34 cellular contexts compared by ENCODE assay signal in genomic region chr5:97545446-97545845, GRCh38.
"Had no signal": no experiment of that assay in that cellular context is flagged by ENCODE, and none has a peak within 500 bp of the region (broad histone marks: within the 10 kb centered on the region; RNA-seq: fewer than 3 reads in every experiment).

No MANE protein-coding gene starts in this region.

- H3K9me3 Mint-ChIP-seq: activated B cell treated with CpG ODN at 0.5 μM for 24 hours; activated CD4-positive, alpha-beta memory T cell treated with anti-CD3 and anti-CD28 coated beads for 36 hours; activated T-cell treated with anti-CD3 and anti-CD28 coated beads, Interleukin-2, amount 50 U/mL, for 4 hours; brain had no signal

- H3K4me2 ChIP-seq: PC-9 had no signal

- H2AFZ ChIP-seq: PC-9 had no signal

- H3K27ac ChIP-seq: PC-9, RWPE1, VCaP had no signal

- DNase-seq: activated B cell treated with CpG ODN at 0.5 μM for 24 hours; activated CD4-positive, alpha-beta memory T cell treated with anti-CD3 and anti-CD28 coated beads for 36 hours; activated CD4-positive, alpha-beta T cell treated with anti-CD3 and anti-CD28 coated beads for 4 hours; activated CD4-positive, alpha-beta T cell treated with anti-CD3 and anti-CD28 coated beads, Interleukin-2, amount 50 U/mL, for 1 hour; activated CD4-positive, CD25-positive, alpha-beta regulatory T cell treated with anti-CD3 and anti-CD28 coated beads, Interleukin-2, amount 50 U/mL, for 72 hours; activated CD8-positive, alpha-beta memory T cell treated with anti-CD3 and anti-CD28 coated beads, Interleukin-2, amount 50 U/mL, for 4 hours; activated naive CD4-positive, alpha-beta T cell treated with anti-CD3 and anti-CD28 coated beads, Interleukin-2, amount 10 ng/mL, durations not matched to agents 7 days and 5 days; activated naive CD8-positive, alpha-beta T cell treated with anti-CD3 and anti-CD28 coated beads, Interleukin-2, amount 50 U/mL, for 24 hours; activated T-cell treated with anti-CD3 and anti-CD28 coated beads for 4 hours; activated T-cell treated with anti-CD3 and anti-CD28 coated beads, Interleukin-2, amount 50 U/mL, for 4 hours; anterior cingulate cortex; caudate nucleus; MM.1S; NCI-H1092; NCI-H146; NCI-H187; NCI-H2029 treated with DMSO at 0.1 percent for 48 hours; NCI-H2107; NCI-H2171; NCI-H510A; NCI-H526; NCI-H748 treated with DMSO at 0.1 percent for 48 hours; NK-92 treated with Interleukin-12 subunit alpha and Interleukin-12 subunit beta, amount 100 ng/mL, for 24 hours; PC-9; SW 1271; T-helper 1 cell; T-helper 2 cell; T-helper 9 cell had no signal

- H3K36me3 Mint-ChIP-seq: activated CD4-positive, alpha-beta memory T cell treated with anti-CD3 and anti-CD28 coated beads for 36 hours; activated naive CD4-positive, alpha-beta T cell treated with anti-CD3 and anti-CD28 coated beads, Interleukin-2, amount 10 ng/mL, durations not matched to agents 7 days and 5 days; activated naive CD8-positive, alpha-beta T cell; brain had no signal

- ATAC-seq: activated naive CD8-positive, alpha-beta T cell treated with anti-CD3 and anti-CD28 coated beads, Interleukin-2, amount 50 U/mL, for 24 hours; activated T-cell treated with anti-CD3 and anti-CD28 coated beads, Interleukin-2, amount 50 U/mL, for 4 hours; Right ventricle myocardium inferior had no signal

- H3K4me3 ChIP-seq: PC-9 had no signal

- H3K4me3 Mint-ChIP-seq: activated B cell treated with CpG ODN at 0.5 μM for 24 hours; activated CD4-positive, alpha-beta memory T cell treated with anti-CD3 and anti-CD28 coated beads for 36 hours; activated naive CD4-positive, alpha-beta T cell treated with anti-CD3 and anti-CD28 coated beads, Interleukin-2, amount 10 ng/mL, durations not matched to agents 7 days and 5 days; activated naive CD8-positive, alpha-beta T cell; activated naive CD8-positive, alpha-beta T cell treated with anti-CD3 and anti-CD28 coated beads, Interleukin-2, amount 50 U/mL, for 24 hours; activated T-cell treated with anti-CD3 and anti-CD28 coated beads, Interleukin-2, amount 50 U/mL, for 4 hours; activated T-helper 1 cell treated with anti-CD3 and anti-CD28 coated beads, Interleukin-12 subunit alpha, Interleukin-12 subunit beta, Interleukin-2, Interleukin-4 antibody, amounts not matched to agents 30 ng/mL and 10 ng/mL and 1 ng/mL, durations not matched to agents 14 hours and 24 hours and 36 hours; brain had no signal

- H3K27me3 Mint-ChIP-seq: activated B cell treated with CpG ODN at 0.5 μM for 24 hours; activated CD4-positive, alpha-beta memory T cell treated with anti-CD3 and anti-CD28 coated beads for 36 hours; activated naive CD4-positive, alpha-beta T cell treated with anti-CD3 and anti-CD28 coated beads, Interleukin-2, amount 10 ng/mL, durations not matched to agents 7 days and 5 days; activated naive CD8-positive, alpha-beta T cell; activated naive CD8-positive, alpha-beta T cell treated with anti-CD3 and anti-CD28 coated beads, Interleukin-2, amount 50 U/mL, for 24 hours; brain had no signal

- H3K27ac Mint-ChIP-seq: activated B cell treated with CpG ODN at 0.5 μM for 24 hours; activated CD4-positive, alpha-beta memory T cell treated with anti-CD3 and anti-CD28 coated beads for 36 hours; activated naive CD4-positive, alpha-beta T cell treated with anti-CD3 and anti-CD28 coated beads, Interleukin-2, amount 10 ng/mL, durations not matched to agents 7 days and 5 days; activated naive CD8-positive, alpha-beta T cell; activated naive CD8-positive, alpha-beta T cell treated with anti-CD3 and anti-CD28 coated beads, Interleukin-2, amount 50 U/mL, for 24 hours; activated T-helper 1 cell treated with anti-CD3 and anti-CD28 coated beads, Interleukin-12 subunit alpha, Interleukin-12 subunit beta, Interleukin-2, Interleukin-4 antibody, amounts not matched to agents 30 ng/mL and 10 ng/mL and 1 ng/mL, durations not matched to agents 14 hours and 24 hours and 36 hours had no signal
